Comparison of ENCODE assay signal across 20 cellular contexts in genomic region chr12:56987011-56987410, GRCh38. TPM values are rescaled to one million over a fixed set of nuclear protein-coding genes. Genes with fewer than 3 reads are reported as not detected.
DNase-seq lines count a peak whose midpoint lies in the region; ATAC-seq, FAIRE-seq and TF ChIP-seq lines count a peak whose summit lies in the region.
"Had no signal": no experiment of that assay in that cellular context is flagged by ENCODE, and none has a peak within 500 bp of the region (broad histone marks: within the 10 kb centered on the region; RNA-seq: fewer than 3 reads in every experiment).

No MANE protein-coding gene starts in this region.

- H3K36me3 ChIP-seq in DND-41 (ENCODE audit: insufficient read depth, low read length) = no peaks in the 10 kb centered on the region
- H3K36me3 ChIP-seq in trophoblast cell (ENCODE audit: control insufficient read depth in 1 of 2, insufficient read depth in 2 of 2, low read length in 2 of 2) = no peaks in the 10 kb centered on the region
- H3K36me3 ChIP-seq in Peyer's patch = no peaks in the 10 kb centered on the region
- H3K36me3 ChIP-seq: ascending aorta, gastroesophageal sphincter, right lobe of liver had no signal

- H4K8ac ChIP-seq in trophoblast cell (ENCODE audit: low read depth, low read length) = no peak overlapping the region

- H2BK120ac ChIP-seq in trophoblast cell (ENCODE audit: insufficient read depth, low read length, poor library complexity) = no peak overlapping the region

- FAIRE-seq in GM12892 (lab: Jason Lieb, UNC) = no peak

- H4K91ac ChIP-seq in trophoblast cell (ENCODE audit: low read depth, low read length) = no peak overlapping the region

- H3K27ac ChIP-seq in DND-41 (ENCODE audit: low read length) (no peak overlapping the region), trophoblast cell (ENCODE audit: low read depth, low read length) (no peak overlapping the region), Peyer's patch (no peak overlapping the region)
- H3K27ac ChIP-seq: ascending aorta, gastroesophageal sphincter had no signal

- no peak for ATAC-seq in DND-41 (ENCODE audit: insufficient read depth, low read depth)
- no peak for ATAC-seq in T-helper 17 cell

- H3K27me3 Mint-ChIP-seq in T-helper 17 cell = no peaks in the 10 kb centered on the region
- H3K27me3 Mint-ChIP-seq: CD4-positive, alpha-beta T cell had no signal

- no peak for TF ChIP-seq CTCF in DND-41 (IDR thresholded peaks at IDR 0.05; ENCODE audit: borderline replicate concordance, extremely low read depth, low read length, poor library complexity, severe bottlenecking)
- TF ChIP-seq CTCF in Peyer's patch (IDR thresholded peaks at IDR 0.05) = no peak

- H3K4me1 ChIP-seq in DND-41 (ENCODE audit: insufficient read depth, low read length) (peaks cover 8% of the 10 kb centered on the region), trophoblast cell (ENCODE audit: control insufficient read depth in 1 of 2, insufficient read depth in 2 of 2, low read length in 2 of 2) (peaks cover 4 to 7% of the 10 kb centered on the region in 2 experiments), Peyer's patch (peaks cover 0 to 20% (median 0%) of the 10 kb centered on the region in 4 donors)
- H3K4me1 ChIP-seq: ascending aorta had no signal

- peak overlapping the region; percentile 51 for H2BK12ac ChIP-seq in trophoblast cell (ENCODE audit: low read length)

- no peak overlapping the region for H3K14ac ChIP-seq in trophoblast cell (ENCODE audit: low read length)

- no peak for TF ChIP-seq POLR2A in Peyer's patch (IDR thresholded peaks at IDR 0.05)
- TF ChIP-seq POLR2A in GM12892 (IDR thresholded peaks at IDR 0.05; ENCODE audit: low read depth, low read length) = no peak

- H3K4me3 Mint-ChIP-seq in T-helper 17 cell = peak overlapping the region; percentile 15
- H3K4me3 Mint-ChIP-seq: activated naive CD8-positive, alpha-beta T cell; CD4-positive, alpha-beta T cell had no signal

- H3K79me2 ChIP-seq in DND-41 (ENCODE audit: insufficient read depth, low read length) (no peaks in the 10 kb centered on the region), trophoblast cell (ENCODE audit: control insufficient read depth, insufficient read depth, low read length, poor library complexity) (no peaks in the 10 kb centered on the region)

- peak overlapping the region; percentile 53 for H3K27ac Mint-ChIP-seq in T-helper 17 cell
- H3K27ac Mint-ChIP-seq: activated naive CD8-positive, alpha-beta T cell; CD4-positive, alpha-beta T cell had no signal

- H3K79me1 ChIP-seq in trophoblast cell (ENCODE audit: low read length) = peaks cover 2% of the 10 kb centered on the region

- no peak overlapping the region for H4K12ac ChIP-seq in trophoblast cell (ENCODE audit: low read depth, low read length)

- H3K4me2 ChIP-seq in DND-41 (ENCODE audit: insufficient read depth, low read length) (peak overlapping the region; percentile 49; the same call in 1 of the 2 replicates), trophoblast cell (ENCODE audit: low read length) (no peak overlapping the region)

- peak overlapping the region in 1 of 2 experiments; percentile 19; a peak in 1 of 4 replicates for H3K4me3 ChIP-seq in DND-41 (ENCODE audit: low read depth in 1 of 2, low read length in 2 of 2)
- no peak overlapping the region for H3K4me3 ChIP-seq in trophoblast cell (ENCODE audit: low read depth, low read length)
- no peak overlapping the region for H3K4me3 ChIP-seq in Peyer's patch
- H3K4me3 ChIP-seq: ascending aorta, gastroesophageal sphincter, right lobe of liver had no signal

- H2AFZ ChIP-seq in DND-41 (ENCODE audit: low read depth, low read length) = peak overlapping the region; percentile 67
- H2AFZ ChIP-seq in trophoblast cell (ENCODE audit: insufficient read depth, low read length, poor library complexity) = no peak overlapping the region

- no peak overlapping the region for H3K23ac ChIP-seq in trophoblast cell (ENCODE audit: low read length)

- H3K9ac ChIP-seq in DND-41 (ENCODE audit: low read depth, low read length) (no peak overlapping the region), trophoblast cell (ENCODE audit: low read length) (no peak overlapping the region)

- H3K27me3 ChIP-seq in DND-41 (ENCODE audit: insufficient read depth, low read length, poor library complexity) (no peaks in the 10 kb centered on the region), trophoblast cell (ENCODE audit: insufficient read depth, low read length) (no peaks in the 10 kb centered on the region), Peyer's patch (no peaks in the 10 kb centered on the region)
- H3K27me3 ChIP-seq: ascending aorta, gastroesophageal sphincter, right lobe of liver had no signal

- DNase-seq in DND-41 (no peak), T-helper 17 cell (no peak), kidney tubule cell (ENCODE audit: low spot score) (peak; percentile 26), trophoblast cell (no peak), Peyer's patch (no peak), GM12892 (ENCODE audit: insufficient read length) (no peak)
- no peak for DNase-seq in activated naive CD4-positive, alpha-beta T cell (lab: John Stamatoyannopoulos, UW)
- DNase-seq: NCI-H1048, SIG-M5 had no signal

- H2AK5ac ChIP-seq in trophoblast cell (ENCODE audit: low read length) = peak overlapping the region; percentile 3

- H2BK5ac ChIP-seq in trophoblast cell (ENCODE audit: low read depth, low read length, poor library complexity) = no peak overlapping the region

- no peaks in the 10 kb centered on the region for H3K9me3 ChIP-seq in DND-41 (ENCODE audit: insufficient read depth, low read length, severe bottlenecking)
- no peaks in the 10 kb centered on the region for H3K9me3 ChIP-seq in T-helper 17 cell (ENCODE audit: control insufficient read depth, low read length, poor library complexity, severe bottlenecking)
- H3K9me3 ChIP-seq in trophoblast cell (ENCODE audit: insufficient read depth, low read depth, low read length) = peaks cover 2% of the 10 kb centered on the region
- no peaks in the 10 kb centered on the region for H3K9me3 ChIP-seq in Peyer's patch
- H3K9me3 ChIP-seq: ascending aorta, gastroesophageal sphincter, right lobe of liver had no signal

- peaks cover 26% of the 10 kb centered on the region for H3K4me1 Mint-ChIP-seq in T-helper 17 cell

- no peak overlapping the region for H3K4ac ChIP-seq in trophoblast cell (ENCODE audit: low read depth, low read length)

- H4K20me1 ChIP-seq in DND-41 (ENCODE audit: insufficient read depth, low read length) = no peaks in the 10 kb centered on the region

- H3K36me3 Mint-ChIP-seq in T-helper 17 cell (ENCODE audit: low read depth) = no peaks in the 10 kb centered on the region
- H3K36me3 Mint-ChIP-seq: activated naive CD8-positive, alpha-beta T cell had no signal

- no peak overlapping the region for H3K18ac ChIP-seq in trophoblast cell (ENCODE audit: low read length)

RNA-seq across cellular contexts. Expression of gene ZBTB39, which starts 19.3 kb away (rescaled TPM):
- 10 to 100 TPM in 1 of 2 donors, 1 to 10 TPM in 1; 7.0 to 10.8 TPM for total RNA-seq in T-helper 17 cell
- polyA plus RNA-seq in trophoblast cell (2013) = 6.9 and 7.1 TPM in 2 replicates
- 1 to 10 TPM; 3.2 to 9.1 (median 5.5) TPM for total RNA-seq in Peyer's patch
- 3.1 TPM for polyA plus RNA-seq in GM12892 (2012; ENCODE audit: missing spikeins)

RNA-seq across cellular contexts. Expression of gene TAC3, which starts 29.3 kb away (rescaled TPM):
- not detected for total RNA-seq in T-helper 17 cell
- 34.7 and 36.7 TPM in 2 replicates for polyA plus RNA-seq in trophoblast cell (2013)
- 10 to 100 TPM in 1 of 4 donors, 1 to 10 TPM in 2, not detected in 1; 9.6 to 13.8 (median 9.9) TPM for total RNA-seq in Peyer's patch
- polyA plus RNA-seq in GM12892 (2012; ENCODE audit: missing spikeins) = 0.49 TPM
- total RNA-seq: ascending aorta; CD4-positive, alpha-beta T cell; esophagus mucosa; gastroesophageal sphincter; HT1080; mammary epithelial cell; OCI-LY7; right lobe of liver; subcutaneous adipose tissue; ureter had no signal
- polyA plus RNA-seq: mammary epithelial cell had no signal

RNA-seq across cellular contexts. Expression of gene RDH16, which starts 29.6 kb away (rescaled TPM):
- total RNA-seq in T-helper 17 cell = under 1 TPM; 0.40 to 0.81 TPM
- 0.12 and 0.17 TPM in 2 replicates for polyA plus RNA-seq in trophoblast cell (2013)
- 1 to 10 TPM in 2 of 4 donors, not detected in 2; 1.1 to 1.2 TPM for total RNA-seq in Peyer's patch
- polyA plus RNA-seq in GM12892 (2012; ENCODE audit: missing spikeins) = 0.08 TPM
- total RNA-seq: HT1080 had no signal

RNA-seq across cellular contexts. Expression of gene SDR9C7, which starts 52.8 kb away (rescaled TPM):
- total RNA-seq in T-helper 17 cell (not detected), Peyer's patch (not detected)
- polyA plus RNA-seq in trophoblast cell (2013) = 0.04 and 0.08 TPM in 2 replicates
- not detected for polyA plus RNA-seq in GM12892 (2012; ENCODE audit: missing spikeins)
- total RNA-seq: ascending aorta; CD4-positive, alpha-beta T cell; gastroesophageal sphincter; HT1080; OCI-LY7; right lobe of liver; subcutaneous adipose tissue; ureter had no signal
- polyA plus RNA-seq: mammary epithelial cell had no signal
